In the genomic region with DNA sequence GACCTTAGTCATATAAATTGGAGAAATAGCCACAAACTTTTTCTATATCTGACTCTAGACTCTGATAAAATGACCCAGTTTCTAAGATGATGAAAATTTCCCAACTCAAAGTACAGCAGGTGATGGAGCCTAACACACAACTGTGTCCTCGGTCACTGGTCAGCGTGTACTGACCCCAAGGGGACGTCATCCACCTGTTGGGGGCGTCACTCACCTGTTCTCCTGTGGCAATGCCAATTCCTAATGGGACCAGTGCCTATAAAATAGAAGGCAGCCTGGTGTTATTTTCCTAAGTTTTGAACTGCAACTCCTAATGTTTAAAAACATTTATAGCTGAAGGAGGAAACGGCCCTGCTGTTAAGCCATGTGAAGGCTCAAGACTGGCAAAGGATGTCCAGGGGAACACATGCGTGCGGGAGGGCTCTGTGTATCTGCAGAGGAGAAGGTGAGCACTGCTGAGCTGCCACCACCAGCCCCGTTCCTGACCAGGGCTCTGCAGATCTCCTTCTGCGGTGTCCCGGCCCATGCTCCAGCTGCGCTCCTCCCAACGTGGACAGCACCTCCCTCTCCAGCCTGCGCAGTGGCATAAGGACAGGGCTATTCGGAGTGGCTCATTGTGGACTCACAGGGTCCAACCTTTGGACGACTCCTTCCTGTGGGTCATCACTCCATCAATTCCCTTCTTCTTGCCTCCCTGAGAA, we compare ENCODE assay signal across 16 cellular contexts.
"Had no signal": no experiment of that assay in that cellular context is flagged by ENCODE, and none has a peak within 500 bp of the region (broad histone marks: within the 10 kb centered on the region; RNA-seq: fewer than 3 reads in every experiment).

No MANE protein-coding gene starts in this region.

- H3K27me3 Mint-ChIP-seq: stimulated activated memory B cell treated with anti-CD40 and anti-IgM and Interleukin-4, amounts not matched to agents 10 μg/mL and 1 μg/mL and 100 μg/mL, for 72 hours; type B pancreatic cell had no signal

- DNase-seq: activated CD4-positive, alpha-beta T cell treated with anti-CD3 and anti-CD28 coated beads, Interleukin-2, amount 50 U/mL, for 48 hours; activated naive CD4-positive, alpha-beta T cell treated with anti-CD3 and anti-CD28 coated beads, Interleukin-2, amount 50 U/mL, for 16 hours; central memory CD4-positive, alpha-beta T cell; cortex of kidney; effector memory CD4-positive, alpha-beta T cell; midbrain had no signal

- H3K4me2 ChIP-seq: hepatocyte, smooth muscle cell had no signal

- ATAC-seq: activated CD4-positive, CD25-positive, alpha-beta regulatory T cell treated with anti-CD3 and anti-CD28 coated beads, Interleukin-2, amount 50 U/mL, for 24 hours; SK-N-SH treated with all-trans-retinoic acid at 6 μM for 48 hours; stimulated activated memory B cell treated with anti-CD40 and anti-IgM and Interleukin-4, amounts not matched to agents 10 μg/mL and 1 μg/mL and 100 μg/mL, for 72 hours had no signal

- H3K27me3 ChIP-seq: adrenal gland, hepatocyte, right atrium auricular region had no signal

- H3K4me3 ChIP-seq: adrenal gland, hepatocyte, right atrium auricular region, smooth muscle cell had no signal

- H3K9me3 ChIP-seq: adrenal gland, right atrium auricular region had no signal

- H3K4me1 ChIP-seq: right atrium auricular region had no signal

- H3K9me3 Mint-ChIP-seq: stimulated activated memory B cell treated with anti-CD40 and anti-IgM and Interleukin-4, amounts not matched to agents 10 μg/mL and 1 μg/mL and 100 μg/mL, for 72 hours; T-helper 1 cell treated with Interleukin-12 subunit alpha and Interleukin-12 subunit beta and Interleukin-4 antibody, amounts not matched to agents 30 μg/mL and 1 μg/mL, for 36 hours; type B pancreatic cell had no signal

- H3K4me1 Mint-ChIP-seq: stimulated activated memory B cell treated with anti-CD40 and anti-IgM and Interleukin-4, amounts not matched to agents 10 μg/mL and 1 μg/mL and 100 μg/mL, for 72 hours had no signal

- H3K27ac Mint-ChIP-seq: stimulated activated memory B cell treated with anti-CD40 and anti-IgM and Interleukin-4, amounts not matched to agents 10 μg/mL and 1 μg/mL and 100 μg/mL, for 72 hours; type B pancreatic cell had no signal

- H3K27ac ChIP-seq: hepatocyte, right atrium auricular region had no signal

- FAIRE-seq: TTC549 had no signal

- H3K4me3 Mint-ChIP-seq: stimulated activated memory B cell treated with anti-CD40 and anti-IgM and Interleukin-4, amounts not matched to agents 10 μg/mL and 1 μg/mL and 100 μg/mL, for 72 hours; T-helper 1 cell treated with Interleukin-12 subunit alpha and Interleukin-12 subunit beta and Interleukin-4 antibody, amounts not matched to agents 30 μg/mL and 1 μg/mL, for 36 hours; type B pancreatic cell had no signal

- H3K79me2 ChIP-seq: hepatocyte had no signal

- H2AFZ ChIP-seq: hepatocyte had no signal
